ENCODE assay signal across 20 cellular contexts in genomic region chr1:231557411-231557810, GRCh38.
"Had no signal": no experiment of that assay in that cellular context is flagged by ENCODE, and none has a peak within 500 bp of the region (broad histone marks: within the 10 kb centered on the region; RNA-seq: fewer than 3 reads in every experiment).

No MANE protein-coding gene starts in this region.

- H3K4me3 Mint-ChIP-seq: activated naive CD4-positive, alpha-beta T cell treated with anti-CD3 and anti-CD28 coated beads, Interleukin-2, amount 10 ng/mL, durations not matched to agents 7 days and 5 days; dendritic cell treated with granulocyte-macrophage colony-stimulating factor and Interleukin-4, amounts not matched to agents 40 ng/mL and 50 ng/mL, for 4 days; immature natural killer cell; naive thymus-derived CD8-positive, alpha-beta T cell; type B pancreatic cell had no signal

- H3K9me3 ChIP-seq: mucosa of descending colon, right atrium auricular region, spleen had no signal

- ATAC-seq: mucosa of descending colon; naive thymus-derived CD8-positive, alpha-beta T cell had no signal

- H3K27me3 ChIP-seq: right atrium auricular region, spleen had no signal

- H3K4me3 ChIP-seq: lung, mucosa of descending colon, right atrium auricular region, spleen had no signal

- H3K27ac Mint-ChIP-seq: activated T-helper 2 cell treated with anti-CD3 and anti-CD28 coated beads, Interferon-gamma antibody, Interleukin-2, Interleukin-4, amounts not matched to agents 10 μg/mL and 5 μg/mL and 100 μg/mL, durations not matched to agents 14 hours and 24 hours and 36 hours; dendritic cell treated with granulocyte-macrophage colony-stimulating factor and Interleukin-4, amounts not matched to agents 40 ng/mL and 50 ng/mL, for 4 days; type B pancreatic cell had no signal

- H3K27ac ChIP-seq: right atrium auricular region, WERI-Rb-1 had no signal

- H3K27me3 Mint-ChIP-seq: activated naive CD4-positive, alpha-beta T cell treated with anti-CD3 and anti-CD28 coated beads, Interleukin-2, amount 10 ng/mL, durations not matched to agents 7 days and 5 days; dendritic cell treated with granulocyte-macrophage colony-stimulating factor and Interleukin-4, amounts not matched to agents 40 ng/mL and 50 ng/mL, for 4 days; naive thymus-derived CD8-positive, alpha-beta T cell; type B pancreatic cell had no signal

- DNase-seq: activated CD4-positive, alpha-beta T cell treated with anti-CD3 and anti-CD28 coated beads for 4 hours; activated naive CD4-positive, alpha-beta T cell treated with anti-CD3 and anti-CD28 coated beads, Interleukin-2, amount 10 ng/mL, durations not matched to agents 7 days and 5 days; activated T-cell treated with anti-CD3 and anti-CD28 coated beads for 4 hours; central memory CD4-positive, alpha-beta T cell; immature natural killer cell; left cardiac atrium; mucosa of descending colon; naive thymus-derived CD8-positive, alpha-beta T cell; nucleus accumbens; spleen; stimulated activated CD4-positive, alpha-beta T cell treated with anti-CD3 and anti-CD28 coated beads, Interleukin-1b, Interleukin-23, amount 100 ng/mL, for 48 hours; stimulated activated naive CD4-positive, alpha-beta T cell; substantia nigra; T1000; WERI-Rb-1 had no signal

- H3K9me3 Mint-ChIP-seq: activated T-helper 2 cell treated with anti-CD3 and anti-CD28 coated beads, Interferon-gamma antibody, Interleukin-2, Interleukin-4, amounts not matched to agents 10 μg/mL and 5 μg/mL and 100 μg/mL, durations not matched to agents 14 hours and 24 hours and 36 hours; dendritic cell treated with granulocyte-macrophage colony-stimulating factor and Interleukin-4, amounts not matched to agents 40 ng/mL and 50 ng/mL, for 4 days; immature natural killer cell; naive thymus-derived CD8-positive, alpha-beta T cell; type B pancreatic cell had no signal
